In genomic region chr9:136787690-136788400, GRCh38 we compare ENCODE assay signal across 9 cellular contexts. TPM values are rescaled to one million over a fixed set of nuclear protein-coding genes. Genes with fewer than 3 reads are reported as not detected.
DNase-seq lines count a peak whose midpoint lies in the region; ATAC-seq and TF ChIP-seq lines count a peak whose summit lies in the region.
"Had no signal": no experiment of that assay in that cellular context is flagged by ENCODE, and none has a peak within 500 bp of the region (broad histone marks: within the 10 kb centered on the region; RNA-seq: fewer than 3 reads in every experiment).

No MANE protein-coding gene starts in this region.

- H3K4me3 Mint-ChIP-seq in activated CD4-positive, alpha-beta T cell treated with anti-CD3 and anti-CD28 coated beads, Interleukin-2, amount 10 ng/mL, durations not matched to agents 7 days and 5 days, result no peak overlapping the region
- peak overlapping the region; percentile 17 for H3K4me3 Mint-ChIP-seq in mesothelial cell of epicardium

- H3K4me1 ChIP-seq in A673 (ENCODE audit: insufficient read depth, low read length, poor library complexity, severe bottlenecking), result peaks cover 16% of the 10 kb centered on the region

- H3K4me3 ChIP-seq in A673 (ENCODE audit: low read depth, low read length, poor library complexity, severe bottlenecking) (no peak overlapping the region), dorsolateral prefrontal cortex (peak overlapping the region in 25 of 59 donors; percentile 2 to 39 (median 12))
- H3K4me3 ChIP-seq: skin epidermis had no signal

- TF ChIP-seq CTCF in A673 (conservative IDR thresholded peaks at IDR 0.05; ENCODE audit: low read depth, low read length) (peak; percentile 85), GM13977 (IDR thresholded peaks at IDR 0.05; ENCODE audit: extremely low read depth, insufficient read depth, missing control alignments) (peak; percentile 83), dorsolateral prefrontal cortex (IDR thresholded peaks at IDR 0.05 in 54 of 56, conservative IDR thresholded peaks at IDR 0.05 in 2 of 56; ENCODE audit: low read depth in 1 of 56, partially characterized antibody in 56 of 56) (peak in 55 of 56 donors; percentile 80 to 98 (median 92)), mesothelial cell of epicardium (IDR thresholded peaks at IDR 0.05; ENCODE audit: unreplicated experiment) (peak; percentile 98)

- peaks cover 2% of the 10 kb centered on the region for H3K36me3 Mint-ChIP-seq in activated CD4-positive, alpha-beta T cell treated with anti-CD3 and anti-CD28 coated beads, Interleukin-2, amount 10 ng/mL, durations not matched to agents 7 days and 5 days (ENCODE audit: low read depth)
- no peaks in the 10 kb centered on the region for H3K36me3 Mint-ChIP-seq in mesothelial cell of epicardium

- H3K27ac ChIP-seq in A673 (ENCODE audit: low read depth, low read length, poor library complexity, severe bottlenecking), result no peak overlapping the region
- H3K27ac ChIP-seq in dorsolateral prefrontal cortex, result peak overlapping the region in 58 of 59 donors; percentile 52 to 99 (median 93)
- H3K27ac ChIP-seq: skin epidermis had no signal

- CTCF ChIA-PET in A673 (lab: Charles Lee), result no interaction called here
- CTCF ChIA-PET in activated CD4-positive, alpha-beta T cell treated with anti-CD3 and anti-CD28 coated beads, Interleukin-2, amount 10 ng/mL, durations not matched to agents 7 days and 5 days (lab: Charles Lee), result interaction anchor here (0.9 to 2.4 kb wide), 11 partner anchors 10 to 449 kb away, joined by 3 to 14 read pairs (median 4); partner anchors contain the start of genes FUT7 and MAN1B1

- H3K27me3 Mint-ChIP-seq in activated CD4-positive, alpha-beta T cell treated with anti-CD3 and anti-CD28 coated beads, Interleukin-2, amount 10 ng/mL, durations not matched to agents 7 days and 5 days, result peaks cover 10% of the 10 kb centered on the region
- H3K27me3 Mint-ChIP-seq in mesothelial cell of epicardium (ENCODE audit: low read depth), result peaks cover 1% of the 10 kb centered on the region

- H3K36me3 ChIP-seq in A673 (ENCODE audit: insufficient read depth, low read length, poor library complexity, severe bottlenecking), result no peaks in the 10 kb centered on the region

- peak; percentile 82 for DNase-seq in A673 (ENCODE audit: low spot score)
- DNase-seq in GM13977 (ENCODE audit: low spot score), result peak; percentile 69
- peak; percentile 40 for DNase-seq in NCI-H510A (lab: John Stamatoyannopoulos, UW)
- DNase-seq in activated CD4-positive, alpha-beta T cell treated with anti-CD3 and anti-CD28 coated beads, Interleukin-2, amount 10 ng/mL, durations not matched to agents 7 days and 5 days, result peak; percentile 81
- DNase-seq in dorsolateral prefrontal cortex, result peak in 9 of 10 donors; percentile 53 to 78 (median 72)
- peak in 1 of 2 experiments; percentile 73 for DNase-seq in mesothelial cell of epicardium (ENCODE audit: low spot score in 2 of 2, unreplicated experiment in 2 of 2)
- peak; percentile 42 to 56 for DNase-seq in stimulated activated CD8-positive, alpha-beta memory T cell treated with anti-CD3 and anti-CD28 coated beads, Interleukin-7, amount 100 ng/mL, for 4 hours (ENCODE audit: low read depth in 2 of 2)

- POLR2A ChIA-PET in A673 (lab: Charles Lee; ENCODE audit: low non-redundant PET), result no interaction called here
- POLR2A ChIA-PET in activated CD4-positive, alpha-beta T cell treated with anti-CD3 and anti-CD28 coated beads, Interleukin-2, amount 10 ng/mL, durations not matched to agents 7 days and 5 days (lab: Charles Lee), result no interaction called here

- H3K27ac Mint-ChIP-seq in activated CD4-positive, alpha-beta T cell treated with anti-CD3 and anti-CD28 coated beads, Interleukin-2, amount 10 ng/mL, durations not matched to agents 7 days and 5 days, result no peak overlapping the region
- H3K27ac Mint-ChIP-seq in mesothelial cell of epicardium, result peak overlapping the region; percentile 97

- no TSS peak for BruUV-seq in A673 (replicated peaks; lab: Mats Ljungman, UMichigan)

- H3K9me3 ChIP-seq in A673 (ENCODE audit: low read depth, low read length, poor library complexity, severe bottlenecking), result no peaks in the 10 kb centered on the region

- H3K9me3 Mint-ChIP-seq in activated CD4-positive, alpha-beta T cell treated with anti-CD3 and anti-CD28 coated beads, Interleukin-2, amount 10 ng/mL, durations not matched to agents 7 days and 5 days, result no peaks in the 10 kb centered on the region
- H3K9me3 Mint-ChIP-seq in mesothelial cell of epicardium, result no peaks in the 10 kb centered on the region

- in situ Hi-C loops in GM13977 (cut with MboI; ENCODE audit: low pct_unique_long_range_greater_than_20kb, low sequenced_read_pairs, unreplicated experiment), result no loop called here

- no peak for ATAC-seq in HG03439 (IDR thresholded peaks at IDR 0.05; ENCODE audit: unreplicated experiment)

- peaks cover 34% of the 10 kb centered on the region for H3K4me1 Mint-ChIP-seq in activated CD4-positive, alpha-beta T cell treated with anti-CD3 and anti-CD28 coated beads, Interleukin-2, amount 10 ng/mL, durations not matched to agents 7 days and 5 days
- H3K4me1 Mint-ChIP-seq in mesothelial cell of epicardium, result peaks cover 57% of the 10 kb centered on the region

- intact Hi-C loops in A673 (cut with micrococcal nuclease; ENCODE audit: unreplicated experiment), result loop anchor here (1.0 kb wide), 1 partner anchor 247 kb away; no protein-coding TSS in a partner anchor
- intact Hi-C loops in dorsolateral prefrontal cortex (cut with DNase I), result loop anchor here (2.0 to 5.0 kb wide), 2 partner anchors 157 to 249 kb away; partner anchors contain the start of genes C8G (in 1 of the 2) and FBXW5 (in 1 of the 2)

- no peaks in the 10 kb centered on the region for H3K27me3 ChIP-seq in A673 (replicated peaks; ENCODE audit: insufficient read depth, low read depth, low read length, poor library complexity)
- H3K27me3 ChIP-seq in dorsolateral prefrontal cortex, result no peaks in the 10 kb centered on the region

RNA-seq across cellular contexts. Expression of gene TMEM141, which starts 3.3 kb away (rescaled TPM):
- total RNA-seq in A673 (2021) (32.7 and 39.5 TPM in 2 replicates), dorsolateral prefrontal cortex (10 to 100 TPM; 37.4 to 81.9 (median 55.2) TPM), mesothelial cell of epicardium (70.4 to 72.4 TPM (median 71.7 TPM) in 3 replicates)
- total RNA-seq in activated CD4-positive, alpha-beta T cell treated with anti-CD3 and anti-CD28 coated beads, Interleukin-2, amount 10 ng/mL, durations not matched to agents 7 days and 5 days, result 10 to 100 TPM; 28.5 to 38.5 TPM

RNA-seq across cellular contexts. Expression of gene CCDC183, which starts 8.3 kb away (rescaled TPM):
- 0.46 TPM in 1 of 2 replicates, not detected in the other for total RNA-seq in A673 (2021)
- 1 to 10 TPM in 1 of 2 experiments, under 1 TPM in 1; 0.97 to 1.1 TPM for total RNA-seq in activated CD4-positive, alpha-beta T cell treated with anti-CD3 and anti-CD28 coated beads, Interleukin-2, amount 10 ng/mL, durations not matched to agents 7 days and 5 days
- total RNA-seq in dorsolateral prefrontal cortex, result 10 to 100 TPM in 1 of 120 experiments, 1 to 10 TPM in 116, under 1 TPM in 3; 0.47 to 10.6 (median 3.4) TPM
- total RNA-seq in mesothelial cell of epicardium, result 25.1 to 29.1 TPM (median 26.5 TPM) in 3 replicates

RNA-seq across cellular contexts. Expression of gene RABL6, which starts 19.9 kb away (rescaled TPM):
- total RNA-seq in A673 (2021), result 208 and 210 TPM in 2 replicates
- total RNA-seq in activated CD4-positive, alpha-beta T cell treated with anti-CD3 and anti-CD28 coated beads, Interleukin-2, amount 10 ng/mL, durations not matched to agents 7 days and 5 days, result 100 to 1,000 TPM in 1 of 2 experiments, 10 to 100 TPM in 1; 95.5 to 109 TPM
- 100 to 1,000 TPM in 114 of 120 experiments, 10 to 100 TPM in 6; 86.8 to 178 (median 121) TPM for total RNA-seq in dorsolateral prefrontal cortex
- total RNA-seq in mesothelial cell of epicardium, result 120 to 124 TPM (median 122 TPM) in 3 replicates

RNA-seq across cellular contexts. Expression of gene LCN15, which starts 23.5 kb away (rescaled TPM):
- total RNA-seq in A673 (2021), result not detected in 2 replicates
- total RNA-seq in activated CD4-positive, alpha-beta T cell treated with anti-CD3 and anti-CD28 coated beads, Interleukin-2, amount 10 ng/mL, durations not matched to agents 7 days and 5 days, result not detected
- 10 to 100 TPM in 2 of 120 experiments, 1 to 10 TPM in 108, under 1 TPM in 10; 0.32 to 11.1 (median 3.0) TPM for total RNA-seq in dorsolateral prefrontal cortex
- total RNA-seq in mesothelial cell of epicardium, result 1.3 to 3.5 TPM (median 1.9 TPM) in 3 replicates

RNA-seq across cellular contexts. Expression of gene LCN8, which starts 29.8 kb away (rescaled TPM):
- total RNA-seq in A673 (2021) (not detected in 2 replicates), dorsolateral prefrontal cortex (1 to 10 TPM in 16 of 120 experiments, under 1 TPM in 58, not detected in 46; 0.16 to 2.8 (median 0.72) TPM), mesothelial cell of epicardium (not detected in 3 replicates)
- not detected for total RNA-seq in activated CD4-positive, alpha-beta T cell treated with anti-CD3 and anti-CD28 coated beads, Interleukin-2, amount 10 ng/mL, durations not matched to agents 7 days and 5 days
